ENCODE assay signal across 13 cellular contexts in the genomic region with DNA sequence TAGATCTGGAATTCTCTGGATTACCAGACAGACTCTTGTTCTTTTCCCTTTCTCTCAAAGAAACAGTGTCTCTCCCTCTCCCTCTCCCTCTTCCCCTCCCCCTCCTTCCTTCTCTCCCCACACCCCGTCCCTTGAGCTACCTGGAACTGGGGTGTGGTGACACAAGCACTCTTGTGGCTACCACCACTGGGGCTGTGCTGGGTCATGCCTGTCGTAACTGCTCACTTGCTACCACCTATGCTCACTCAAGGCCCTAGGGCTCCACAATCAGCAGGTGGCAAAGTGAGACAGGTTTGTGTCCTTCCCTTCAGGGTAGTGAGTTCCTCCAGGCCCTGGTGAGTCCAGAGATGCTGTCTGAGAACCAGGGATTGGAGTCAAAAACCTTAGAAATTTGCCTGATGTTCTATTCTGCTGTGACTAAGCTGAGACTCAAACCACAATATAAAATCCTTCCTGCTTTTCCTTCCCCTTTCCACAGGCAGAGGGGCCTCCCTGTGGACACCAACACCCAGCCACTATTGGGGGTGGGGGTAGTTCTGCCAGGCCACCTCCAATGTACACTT.
DNase-seq lines count a peak whose midpoint lies in the region; ATAC-seq and TF ChIP-seq lines count a peak whose summit lies in the region.
"Had no signal": no experiment of that assay in that cellular context is flagged by ENCODE, and none has a peak within 500 bp of the region (broad histone marks: within the 10 kb centered on the region; RNA-seq: fewer than 3 reads in every experiment).

No MANE protein-coding gene starts in this region.

- intact Hi-C loops in natural killer cell (cut with micrococcal nuclease), result no loop called here

- CTCF ChIA-PET in activated CD8-positive, alpha-beta T cell treated with anti-CD3 and anti-CD28 coated beads, Interleukin-2, amount 10 ng/mL, durations not matched to agents 7 days and 5 days (lab: Charles Lee), result no interaction called here

- DNase-seq in EH (ENCODE audit: low read depth), result peak; percentile 7
- peak; percentile 38 for DNase-seq in HT1080 (ENCODE audit: low read depth)
- peak; percentile 61 for DNase-seq in activated CD8-positive, alpha-beta T cell treated with anti-CD3 and anti-CD28 coated beads, Interleukin-2, amount 10 ng/mL, durations not matched to agents 7 days and 5 days
- no peak for DNase-seq in natural killer cell
- no peak for DNase-seq in HPDE6-E6E7 (ENCODE audit: extremely low spot score)
- DNase-seq in T-helper 17 cell, result no peak
- DNase-seq in NCI-H1105 treated with DMSO at 0.1 percent for 48 hours (lab: John Stamatoyannopoulos, UW), result no peak
- DNase-seq in NCI-H128 (lab: John Stamatoyannopoulos, UW; ENCODE audit: unreplicated experiment), result no peak
- DNase-seq: COR-L47, GOT3, psoas muscle, T1000 had no signal

- peak; percentile 87 for ATAC-seq in activated CD8-positive, alpha-beta T cell treated with anti-CD3 and anti-CD28 coated beads, Interleukin-2, amount 10 ng/mL, durations not matched to agents 7 days and 5 days
- ATAC-seq in natural killer cell (peak in 2 of 3 donors; percentile 48 to 69), T-helper 17 cell (no peak)
- ATAC-seq: psoas muscle had no signal

- peaks cover 3% of the 10 kb centered on the region for H3K9me3 Mint-ChIP-seq in activated CD8-positive, alpha-beta T cell treated with anti-CD3 and anti-CD28 coated beads, Interleukin-2, amount 10 ng/mL, durations not matched to agents 7 days and 5 days (ENCODE audit: insufficient read depth)
- H3K9me3 Mint-ChIP-seq in natural killer cell, result no peaks in the 10 kb centered on the region

- peak overlapping the region; percentile 36 for H3K4me3 Mint-ChIP-seq in activated CD8-positive, alpha-beta T cell treated with anti-CD3 and anti-CD28 coated beads, Interleukin-2, amount 10 ng/mL, durations not matched to agents 7 days and 5 days
- H3K4me3 Mint-ChIP-seq in natural killer cell, result no peak overlapping the region
- H3K4me3 Mint-ChIP-seq in T-helper 17 cell, result no peak overlapping the region

- no peaks in the 10 kb centered on the region for H3K27me3 Mint-ChIP-seq in activated CD8-positive, alpha-beta T cell treated with anti-CD3 and anti-CD28 coated beads, Interleukin-2, amount 10 ng/mL, durations not matched to agents 7 days and 5 days (ENCODE audit: low read depth)
- no peaks in the 10 kb centered on the region for H3K27me3 Mint-ChIP-seq in natural killer cell (ENCODE audit: low read depth in 2 of 2)
- no peaks in the 10 kb centered on the region for H3K27me3 Mint-ChIP-seq in T-helper 17 cell

- peak overlapping the region; percentile 86 for H3K27ac Mint-ChIP-seq in activated CD8-positive, alpha-beta T cell treated with anti-CD3 and anti-CD28 coated beads, Interleukin-2, amount 10 ng/mL, durations not matched to agents 7 days and 5 days
- H3K27ac Mint-ChIP-seq in natural killer cell (peak overlapping the region in 1 of 2 donors; percentile 58), T-helper 17 cell (no peak overlapping the region)

- H3K9me3 ChIP-seq in T-helper 17 cell (ENCODE audit: control insufficient read depth, low read length, poor library complexity, severe bottlenecking), result no peaks in the 10 kb centered on the region
- H3K9me3 ChIP-seq: breast epithelium, psoas muscle had no signal

- H3K4me1 Mint-ChIP-seq in activated CD8-positive, alpha-beta T cell treated with anti-CD3 and anti-CD28 coated beads, Interleukin-2, amount 10 ng/mL, durations not matched to agents 7 days and 5 days (ENCODE audit: low read depth), result peaks cover 23% of the 10 kb centered on the region
- H3K4me1 Mint-ChIP-seq in natural killer cell, result peaks cover 11 to 14% of the 10 kb centered on the region in 2 donors
- H3K4me1 Mint-ChIP-seq in T-helper 17 cell, result peaks cover 4% of the 10 kb centered on the region

- POLR2A ChIA-PET in activated CD8-positive, alpha-beta T cell treated with anti-CD3 and anti-CD28 coated beads, Interleukin-2, amount 10 ng/mL, durations not matched to agents 7 days and 5 days (lab: Charles Lee), result no interaction called here

- H3K36me3 Mint-ChIP-seq in activated CD8-positive, alpha-beta T cell treated with anti-CD3 and anti-CD28 coated beads, Interleukin-2, amount 10 ng/mL, durations not matched to agents 7 days and 5 days (ENCODE audit: low read depth), result peaks cover 13% of the 10 kb centered on the region
- H3K36me3 Mint-ChIP-seq in natural killer cell (no peaks in the 10 kb centered on the region), T-helper 17 cell (ENCODE audit: low read depth) (no peaks in the 10 kb centered on the region)

- no peak for TF ChIP-seq CTCF in natural killer cell (IDR thresholded peaks at IDR 0.05)

Comparison
In these comparisons a context has a peak if more than half of its experiments do, and no peak if none do; other contexts are left out.
1. DNase-seq: peak in EH (single experiment), HT1080 (single experiment) and activated CD8-positive, alpha-beta T cell treated with anti-CD3 and anti-CD28 coated beads, Interleukin-2, amount 10 ng/mL, durations not matched to agents 7 days and 5 days (single experiment); none in natural killer cell (single experiment), HPDE6-E6E7 (single experiment), T-helper 17 cell (0 of 3), NCI-H1105 treated with DMSO at 0.1 percent for 48 hours (single experiment) and NCI-H128 (single experiment).